Comparison of ENCODE assay signal across 20 cellular contexts in the genomic region with DNA sequence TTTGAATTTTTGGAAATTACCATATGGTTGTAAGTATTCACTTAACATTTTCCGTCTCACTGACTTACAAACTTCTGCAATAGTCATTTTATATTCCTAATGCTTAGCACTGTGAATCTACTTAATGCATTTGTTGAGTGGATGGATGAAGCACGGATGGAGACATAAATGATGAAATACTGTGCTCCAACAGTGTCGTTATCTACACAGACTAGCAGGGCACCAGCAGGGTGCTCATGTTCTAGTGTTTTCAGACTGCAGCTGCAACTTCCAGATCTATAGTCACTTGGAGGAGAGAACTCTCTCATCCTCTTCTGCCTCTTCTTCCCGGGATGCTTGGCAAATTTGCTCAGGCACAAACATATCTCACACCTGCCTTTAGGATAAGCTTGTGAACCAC.
DNase-seq lines count a peak whose midpoint lies in the region; ATAC-seq, FAIRE-seq and TF ChIP-seq lines count a peak whose summit lies in the region.
"Had no signal": no experiment of that assay in that cellular context is flagged by ENCODE, and none has a peak within 500 bp of the region (broad histone marks: within the 10 kb centered on the region; RNA-seq: fewer than 3 reads in every experiment).

No MANE protein-coding gene starts in this region.

- H2AK5ac ChIP-seq in H1 (ENCODE audit: low read depth, low read length): no peak overlapping the region

- H2BK120ac ChIP-seq in H1 (replicated peaks; ENCODE audit: low read depth, low read length): no peak overlapping the region

- H4K91ac ChIP-seq in H1 (replicated peaks; ENCODE audit: insufficient read length, low read length): no peak overlapping the region

- no peak overlapping the region for H3K56ac ChIP-seq in H1 (replicated peaks; ENCODE audit: insufficient read length, low read depth, low read length)

- H3K27me3 ChIP-seq in H1 (replicated peaks in 1 of 4; ENCODE audit: control insufficient read depth in 3 of 4, extremely low read depth in 1 of 4, insufficient read depth in 3 of 4, low read length in 3 of 4) (no peaks in the 10 kb centered on the region), heart right ventricle (no peaks in the 10 kb centered on the region)
- H3K27me3 ChIP-seq: esophagus squamous epithelium, SJCRH30, thyroid gland had no signal

- H2BK5ac ChIP-seq in H1 (ENCODE audit: low read depth, low read length): no peak overlapping the region

- TF ChIP-seq EP300 in H1 (IDR thresholded peaks at IDR 0.05; ENCODE audit: borderline replicate concordance in 1 of 2, low read depth in 2 of 2, low read length in 2 of 2): no peak

- no peak overlapping the region for H3K4me2 ChIP-seq in H1 (ENCODE audit: insufficient read depth in 1 of 2, low read depth in 2 of 2, low read length in 2 of 2)

- H3K9me3 ChIP-seq in H1 (ENCODE audit: insufficient read depth in 2 of 2, low read depth in 1 of 2, low read length in 1 of 2) (no peaks in the 10 kb centered on the region), heart right ventricle (no peaks in the 10 kb centered on the region)
- H3K9me3 ChIP-seq: esophagus squamous epithelium, SJCRH30, thyroid gland had no signal

- H4K8ac ChIP-seq in H1 (ENCODE audit: extremely low read depth, insufficient read depth, low read length): no peak overlapping the region

- 98% methylated on average over 4 of the region's 4 CpGs; no CpG with 5 or more reads in 1 of the 2 experiments for WGBS in H1 (ENCODE audit: extremely low coverage in 1 of 2, insufficient coverage in 1 of 2, insufficient read length in 1 of 2, insufficient replicate concordance in 2 of 2, low coverage in 1 of 2, low lambda C conversion rate in 2 of 2, missing lambda C conversion rate in 1 of 2), 2 experiments
- 36 to 39% methylated on average over 4 of the region's 4 CpGs for WGBS in heart right ventricle, 2 donors

- CTCF ChIA-PET in H1 (lab: Charles Lee; ENCODE audit: partially characterized antibody): no interaction called here

- no peak overlapping the region for H3K23ac ChIP-seq in H1 (ENCODE audit: insufficient read length)

- H3K27ac ChIP-seq in H1 (ENCODE audit: low read depth, low read length): no peak overlapping the region; the same call in 1 of the 2 replicates
- H3K27ac ChIP-seq in heart right ventricle: no peak overlapping the region
- H3K27ac ChIP-seq: esophagus squamous epithelium, SJCRH30, thyroid gland had no signal

- H4K20me1 ChIP-seq in H1 (replicated peaks in 1 of 2; ENCODE audit: control insufficient read depth in 1 of 2, insufficient read depth in 2 of 2, low read length in 2 of 2): no peaks in the 10 kb centered on the region

- H3K4me3 ChIP-seq in H1 (ENCODE audit: extremely low read depth in 1 of 4, insufficient read depth in 2 of 4, low read depth in 3 of 4, low read length in 4 of 4) (no peak overlapping the region), heart right ventricle (no peak overlapping the region)
- H3K4me3 ChIP-seq: esophagus squamous epithelium, SJCRH30, thyroid gland had no signal

- POLR2A ChIA-PET in H1 (lab: Charles Lee; ENCODE audit: partially characterized antibody): no interaction called here

- intact Hi-C loops in heart right ventricle (cut with DNase I): no loop called here

- no peak overlapping the region for H3K14ac ChIP-seq in H1 (ENCODE audit: insufficient read length)

- H3K4me1 ChIP-seq in H1 (replicated peaks in 1 of 4; ENCODE audit: control insufficient read depth in 3 of 4, insufficient read depth in 4 of 4, low read length in 3 of 4) (no peaks in the 10 kb centered on the region), heart right ventricle (no peaks in the 10 kb centered on the region)
- H3K4me1 ChIP-seq: esophagus squamous epithelium, SJCRH30, thyroid gland had no signal

- no peaks in the 10 kb centered on the region for H3K23me2 ChIP-seq in H1 (ENCODE audit: low read depth, low read length)

- H3K9ac ChIP-seq in H1 (replicated peaks in 1 of 4; ENCODE audit: extremely low read depth in 1 of 4, low read depth in 3 of 4, low read length in 3 of 4): no peak overlapping the region

- no peaks in the 10 kb centered on the region for H3K79me2 ChIP-seq in H1 (ENCODE audit: control insufficient read depth in 1 of 2, insufficient read depth in 2 of 2, low read length in 2 of 2)

- FAIRE-seq in H1 (lab: Jason Lieb, UNC): no peak

- H2BK20ac ChIP-seq in H1 (ENCODE audit: low read length): no peak overlapping the region

- no peaks in the 10 kb centered on the region for H3K79me1 ChIP-seq in H1 (ENCODE audit: low read depth, low read length)

- H2BK12ac ChIP-seq in H1 (ENCODE audit: low read depth, low read length): no peak overlapping the region

- no peak for TF ChIP-seq RAD21 in H1 (IDR thresholded peaks at IDR 0.05 in 1 of 2, conservative IDR thresholded peaks at IDR 0.05 in 1 of 2; ENCODE audit: low read depth in 2 of 2, low read length in 2 of 2)

- no peak overlapping the region for H2BK15ac ChIP-seq in H1 (ENCODE audit: low read length)

- H2AFZ ChIP-seq in H1 (ENCODE audit: low read length): peak overlapping the region; percentile 9

- H3K36me3 ChIP-seq in H1 (ENCODE audit: control insufficient read depth in 2 of 4, insufficient read depth in 4 of 4, low read length in 3 of 4): no peaks in the 10 kb centered on the region
- H3K36me3 ChIP-seq in heart right ventricle: no peaks in the 10 kb centered on the region
- H3K36me3 ChIP-seq: esophagus squamous epithelium, SJCRH30, thyroid gland had no signal

- TF ChIP-seq CTCF in H1 (IDR thresholded peaks at IDR 0.05; ENCODE audit: control extremely low read depth in 1 of 3, insufficient read depth in 1 of 3, low read depth in 1 of 3, low read length in 3 of 3): no peak
- TF ChIP-seq CTCF in heart right ventricle (IDR thresholded peaks at IDR 0.05): no peak

- no peak overlapping the region for H3K18ac ChIP-seq in H1 (ENCODE audit: extremely low read depth, low read length)

- no peak for TF ChIP-seq POLR2A in H1 (IDR thresholded peaks at IDR 0.05; ENCODE audit: control extremely low read depth in 1 of 2, low read depth in 2 of 2, low read length in 2 of 2)

- in situ Hi-C loops in KBM-7 (cut with MboI; ENCODE audit: low pct_unique_long_range_greater_than_20kb, low sequenced_read_pairs): no loop called here

- H4K5ac ChIP-seq in H1 (ENCODE audit: insufficient read length, low read depth, low read length): no peak overlapping the region

- H3K4ac ChIP-seq in H1 (replicated peaks; ENCODE audit: insufficient read length, low read depth, low read length): no peak overlapping the region

- DNase-seq in NCI-H1105 treated with DMSO at 0.1 percent for 48 hours (lab: John Stamatoyannopoulos, UW) (peak; percentile 36), NCI-H1105 (lab: John Stamatoyannopoulos, UW) (no peak), KBM-7 (peak; percentile 0), NCI-H446 treated with DMSO at 0.1 percent for 48 hours (lab: John Stamatoyannopoulos, UW) (peak; percentile 72), H1 (ENCODE audit: low read depth in 1 of 2, low spot score in 2 of 2) (no peak), heart right ventricle (no peak), RKO (ENCODE audit: low spot score) (no peak)
- DNase-seq: activated CD8-positive, alpha-beta memory T cell treated with anti-CD3 and anti-CD28 coated beads, Interleukin-2, amount 10 ng/mL, durations not matched to agents 7 days and 5 days; activated effector memory CD4-positive, alpha-beta T cell treated with Interleukin-2 at 50 U/mL for 16 hours; amygdala; C1 segment of cervical spinal cord; central memory CD4-positive, alpha-beta T cell; esophagus squamous epithelium; Karpas-422; left ventricle myocardium superior; SJCRH30; stimulated activated naive B cell treated with anti-CD40 and anti-IgM and Interleukin-4, amounts not matched to agents 10 μg/mL and 1 μg/mL and 100 μg/mL, for 72 hours; thyroid gland had no signal

- ATAC-seq in GM19035 (IDR thresholded peaks at IDR 0.05; ENCODE audit: unreplicated experiment) (no peak), heart right ventricle (no peak)
- ATAC-seq: activated CD4-positive, CD25-positive, alpha-beta regulatory T cell treated with anti-CD3 and anti-CD28 coated beads, Interleukin-2, amount 50 U/mL, for 24 hours; activated CD8-positive, alpha-beta memory T cell treated with anti-CD3 and anti-CD28 coated beads, Interleukin-2, amount 10 ng/mL, durations not matched to agents 7 days and 5 days; left ventricle myocardium superior; stimulated activated naive B cell treated with anti-CD40 and anti-IgM and Interleukin-4, amounts not matched to agents 10 μg/mL and 1 μg/mL and 100 μg/mL, for 72 hours had no signal

TF ChIP-seq in H1, 55 proteins besides CTCF, POLR2A, EP300 and RAD21 (continues in another document):
- TF ChIP-seq PHF8 (conservative IDR thresholded peaks at IDR 0.05; ENCODE audit: low read depth, low read length) (no peak), TAF7 (optimal IDR thresholded peaks at IDR 0.05; ENCODE audit: borderline replicate concordance, low read depth, low read length) (no peak), TBP (IDR thresholded peaks at IDR 0.05; ENCODE audit: low read depth, low read length) (no peak), GABPA (IDR thresholded peaks at IDR 0.05; ENCODE audit: borderline replicate concordance, insufficient read depth, low read length) (no peak), SP4 (IDR thresholded peaks at IDR 0.05; ENCODE audit: low read length) (no peak), SUZ12 (IDR thresholded peaks at IDR 0.05; ENCODE audit: low read length) (no peak), TEAD4 (IDR thresholded peaks at IDR 0.05; ENCODE audit: low read depth, low read length) (no peak), MAFK (IDR thresholded peaks at IDR 0.05; ENCODE audit: low read depth, low read length) (no peak), POLR2AphosphoS5 (IDR thresholded peaks at IDR 0.05; ENCODE audit: low read depth, low read length) (no peak), SIX5 (IDR thresholded peaks at IDR 0.05; ENCODE audit: low read depth, low read length) (no peak), EZH2 (IDR thresholded peaks at IDR 0.05; ENCODE audit: low read depth, low read length, severe bottlenecking) (no peak), NANOG (IDR thresholded peaks at IDR 0.05; ENCODE audit: insufficient read depth, low read depth, low read length, poor library complexity, severe bottlenecking) (no peak), KDM1A (IDR thresholded peaks at IDR 0.05; ENCODE audit: borderline replicate concordance, low read length) (no peak), BCL11A (IDR thresholded peaks at IDR 0.05; ENCODE audit: low read depth in 2 of 2, low read length in 2 of 2) (no peak), HDAC6 (IDR thresholded peaks at IDR 0.05; ENCODE audit: low read depth, low read length) (no peak), BRCA1 (IDR thresholded peaks at IDR 0.05; ENCODE audit: low read depth, low read length) (no peak)
- TF ChIP-seq, protein P1, sequence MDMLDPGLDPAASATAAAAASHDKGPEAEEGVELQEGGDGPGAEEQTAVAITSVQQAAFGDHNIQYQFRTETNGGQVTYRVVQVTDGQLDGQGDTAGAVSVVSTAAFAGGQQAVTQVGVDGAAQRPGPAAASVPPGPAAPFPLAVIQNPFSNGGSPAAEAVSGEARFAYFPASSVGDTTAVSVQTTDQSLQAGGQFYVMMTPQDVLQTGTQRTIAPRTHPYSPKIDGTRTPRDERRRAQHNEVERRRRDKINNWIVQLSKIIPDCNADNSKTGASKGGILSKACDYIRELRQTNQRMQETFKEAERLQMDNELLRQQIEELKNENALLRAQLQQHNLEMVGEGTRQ (IDR thresholded peaks at IDR 0.05; ENCODE audit: low read length): no peak

Comparison
In these comparisons a context has a peak if more than half of its experiments do, and no peak if none do; other contexts are left out.
1. DNase-seq: peak in NCI-H1105 treated with DMSO at 0.1 percent for 48 hours (single experiment), KBM-7 (single experiment) and NCI-H446 treated with DMSO at 0.1 percent for 48 hours (single experiment); none in NCI-H1105 (single experiment), H1 (0 of 2), heart right ventricle (0 of 2) and RKO (single experiment).